ENCODE assay signal across 8 cellular contexts in the genomic region with DNA sequence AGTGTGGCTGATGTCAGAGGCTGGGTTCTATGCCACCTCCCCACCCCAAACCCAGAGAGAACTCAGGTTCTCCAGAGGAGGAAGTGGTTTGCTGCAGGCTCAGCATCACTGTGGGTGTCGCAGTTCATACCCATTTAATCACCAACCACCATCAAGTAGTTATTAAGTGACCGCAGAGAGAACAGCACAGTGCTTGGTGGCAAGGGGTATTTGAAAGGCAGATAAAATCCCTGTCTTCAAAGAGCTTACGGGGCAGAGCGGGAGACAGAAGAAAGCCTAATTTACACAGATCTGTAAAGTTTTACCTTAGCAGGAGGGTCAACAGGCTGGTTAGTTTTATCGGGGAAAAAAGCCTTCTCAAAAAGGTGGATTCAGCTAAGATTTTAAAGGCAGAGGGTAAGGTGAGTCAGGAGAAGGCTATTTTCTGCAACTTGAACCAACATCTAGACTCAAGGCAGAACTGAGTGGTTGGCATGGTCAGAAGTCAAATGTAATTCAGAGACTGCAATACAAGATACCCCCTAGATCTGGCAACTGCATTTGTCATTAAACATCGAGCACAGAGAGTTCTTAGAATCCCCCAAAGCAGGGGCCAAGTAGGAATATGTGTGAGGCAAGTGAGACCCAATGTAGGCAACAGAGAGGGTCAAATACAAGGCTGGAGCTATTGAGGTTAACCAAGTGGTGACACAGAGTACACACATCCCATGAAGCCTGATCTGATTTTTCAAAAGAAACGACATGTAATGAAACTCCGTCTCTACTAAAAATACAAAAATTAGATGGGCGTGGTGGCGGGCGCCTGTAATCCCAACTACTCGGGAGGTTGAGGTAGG. TPM values are rescaled to one million over a fixed set of nuclear protein-coding genes. Genes with fewer than 3 reads are reported as not detected.
A peak's percentile ranks its signal among the peaks of the same experiment; 100 is the strongest.
DNase-seq lines count a peak whose midpoint lies in the region; ATAC-seq and TF ChIP-seq lines count a peak whose summit lies in the region.

No MANE protein-coding gene starts in this region.

- DNase-seq in activated B cell treated with CpG ODN at 0.5 μM for 24 hours: no peak
- DNase-seq in stimulated activated CD4-positive, alpha-beta T cell treated with anti-CD3 and anti-CD28 coated beads, TNF-alpha, amount 100 ng/mL, for 48 hours (ENCODE audit: low read depth in 3 of 3): peak in 2 of 3 donors; percentile 39 to 68
- DNase-seq in glomerular visceral epithelial cell (ENCODE audit: extremely low spot score): no peak
- DNase-seq in midbrain (lab: John Stamatoyannopoulos, UW): no peak
- no peak for DNase-seq in NCI-H1048 (lab: John Stamatoyannopoulos, UW)
- DNase-seq in iPS-NIHi7 (ENCODE audit: extremely low spot score): no peak

- H3K4me3 Mint-ChIP-seq in activated B cell treated with CpG ODN at 0.5 μM for 24 hours: peak overlapping the region; percentile 39
- H3K4me3 Mint-ChIP-seq in dendritic cell treated with granulocyte-macrophage colony-stimulating factor and Interleukin-4, amounts not matched to agents 40 ng/mL and 50 ng/mL, for 4 days: peak overlapping the region; percentile 58

- no peak for TF ChIP-seq CTCF in activated B cell treated with CpG ODN at 0.5 μM for 24 hours (IDR thresholded peaks at IDR 0.05)

- ATAC-seq in GM18907 (IDR thresholded peaks at IDR 0.05; ENCODE audit: unreplicated experiment) (peak; percentile 53), activated B cell treated with CpG ODN at 0.5 μM for 24 hours (ENCODE audit: low read depth) (peak; percentile 77)

- CTCF ChIA-PET in activated B cell treated with CpG ODN at 0.5 μM for 24 hours (lab: Charles Lee): no interaction called here

- H3K27me3 Mint-ChIP-seq in activated B cell treated with CpG ODN at 0.5 μM for 24 hours: peaks cover 40% of the 10 kb centered on the region
- H3K27me3 Mint-ChIP-seq in dendritic cell treated with granulocyte-macrophage colony-stimulating factor and Interleukin-4, amounts not matched to agents 40 ng/mL and 50 ng/mL, for 4 days: no peaks in the 10 kb centered on the region

- POLR2A ChIA-PET in activated B cell treated with CpG ODN at 0.5 μM for 24 hours (lab: Charles Lee): interaction anchor here (1.1 to 3.0 kb wide), 6 partner anchors 9 to 51 kb away, joined by 3 to 17 read pairs (median 8); partner anchors contain the start of genes RNU4-1, RNU4-2 and RPLP0

- H3K27ac Mint-ChIP-seq in activated B cell treated with CpG ODN at 0.5 μM for 24 hours: no peak overlapping the region
- H3K27ac Mint-ChIP-seq in dendritic cell treated with granulocyte-macrophage colony-stimulating factor and Interleukin-4, amounts not matched to agents 40 ng/mL and 50 ng/mL, for 4 days: peak overlapping the region; percentile 90

- no peaks in the 10 kb centered on the region for H3K9me3 Mint-ChIP-seq in activated B cell treated with CpG ODN at 0.5 μM for 24 hours
- no peaks in the 10 kb centered on the region for H3K9me3 Mint-ChIP-seq in dendritic cell treated with granulocyte-macrophage colony-stimulating factor and Interleukin-4, amounts not matched to agents 40 ng/mL and 50 ng/mL, for 4 days

- H3K4me1 Mint-ChIP-seq in activated B cell treated with CpG ODN at 0.5 μM for 24 hours: peaks cover 56% of the 10 kb centered on the region
- peaks cover 93% of the 10 kb centered on the region for H3K4me1 Mint-ChIP-seq in dendritic cell treated with granulocyte-macrophage colony-stimulating factor and Interleukin-4, amounts not matched to agents 40 ng/mL and 50 ng/mL, for 4 days (ENCODE audit: low read depth)

- no peaks in the 10 kb centered on the region for H3K36me3 Mint-ChIP-seq in activated B cell treated with CpG ODN at 0.5 μM for 24 hours (ENCODE audit: low read depth)
- peaks cover 64% of the 10 kb centered on the region for H3K36me3 Mint-ChIP-seq in dendritic cell treated with granulocyte-macrophage colony-stimulating factor and Interleukin-4, amounts not matched to agents 40 ng/mL and 50 ng/mL, for 4 days (ENCODE audit: low read depth)

- intact Hi-C loops in activated B cell treated with CpG ODN at 0.5 μM for 24 hours (cut with micrococcal nuclease): no loop called here
- intact Hi-C loops in dendritic cell treated with granulocyte-macrophage colony-stimulating factor and Interleukin-4, amounts not matched to agents 40 ng/mL and 50 ng/mL, for 4 days (cut with micrococcal nuclease): loop anchor here (2.0 kb wide), 1 partner anchor 17 kb away; no protein-coding TSS in a partner anchor

RNA-seq across cellular contexts. Expression of gene PXN, which starts 13.2 kb away (rescaled TPM):
- total RNA-seq in activated B cell treated with CpG ODN at 0.5 μM for 24 hours: 1.7 and 2.9 TPM in 2 replicates

RNA-seq across cellular contexts. Expression of gene RNU4-2, which starts 39.4 kb away (rescaled TPM):
- total RNA-seq in activated B cell treated with CpG ODN at 0.5 μM for 24 hours: 12,977 and 14,722 TPM in 2 replicates

RNA-seq across cellular contexts. Expression of gene RNU4-1, which starts 40.7 kb away (rescaled TPM):
- total RNA-seq in activated B cell treated with CpG ODN at 0.5 μM for 24 hours: 3,997 and 4,399 TPM in 2 replicates

RNA-seq across cellular contexts. Expression of gene SIRT4, which starts 49.8 kb away (rescaled TPM):
- 1.6 and 1.7 TPM in 2 replicates for total RNA-seq in activated B cell treated with CpG ODN at 0.5 μM for 24 hours

RNA-seq across cellular contexts. Expression of gene RPLP0, which starts 51.4 kb away (rescaled TPM):
- 3,622 and 3,871 TPM in 2 replicates for total RNA-seq in activated B cell treated with CpG ODN at 0.5 μM for 24 hours

Comparison
In these comparisons a context has a peak if more than half of its experiments do, and no peak if none do; other contexts are left out.
1. DNase-seq: peak in stimulated activated CD4-positive, alpha-beta T cell treated with anti-CD3 and anti-CD28 coated beads, TNF-alpha, amount 100 ng/mL, for 48 hours (2 of 3); none in activated B cell treated with CpG ODN at 0.5 μM for 24 hours (single experiment), glomerular visceral epithelial cell (single experiment), midbrain (single experiment), NCI-H1048 (single experiment) and iPS-NIHi7 (single experiment).